23 cellular contexts compared by ENCODE assay signal in genomic region chr6:157157228-157157627, GRCh38.
A peak's percentile ranks its signal among the peaks of the same experiment; 100 is the strongest.
DNase-seq lines count a peak whose midpoint lies in the region; ATAC-seq, FAIRE-seq and TF ChIP-seq lines count a peak whose summit lies in the region.
"Had no signal": no experiment of that assay in that cellular context is flagged by ENCODE, and none has a peak within 500 bp of the region (broad histone marks: within the 10 kb centered on the region; RNA-seq: fewer than 3 reads in every experiment).

No MANE protein-coding gene starts in this region.

- no peak overlapping the region for H4K91ac ChIP-seq in H1 (replicated peaks; ENCODE audit: insufficient read length, low read length)

- intact Hi-C loops in kidney (cut with DNase I) = no loop called here

- H3K9me3 ChIP-seq in H1 (ENCODE audit: insufficient read depth in 2 of 2, low read depth in 1 of 2, low read length in 1 of 2) = no peaks in the 10 kb centered on the region
- H3K9me3 ChIP-seq in kidney (ENCODE audit: control insufficient read depth in 1 of 2, low read length in 2 of 2) = no peaks in the 10 kb centered on the region

- H3K14ac ChIP-seq in H1 (ENCODE audit: insufficient read length) = no peak overlapping the region

- no peak overlapping the region for H2BK20ac ChIP-seq in H1 (ENCODE audit: low read length)

- no peak overlapping the region for H4K5ac ChIP-seq in H1 (ENCODE audit: insufficient read length, low read depth, low read length)

- TF ChIP-seq POLR2A in H1 (IDR thresholded peaks at IDR 0.05; ENCODE audit: control extremely low read depth in 1 of 2, low read depth in 2 of 2, low read length in 2 of 2) = no peak

- H3K4me1 ChIP-seq in H1 (replicated peaks in 1 of 4; ENCODE audit: control insufficient read depth in 3 of 4, insufficient read depth in 4 of 4, low read length in 3 of 4) (peaks cover 3 to 17% (median 13%) of the 10 kb centered on the region in 4 experiments), kidney (ENCODE audit: control insufficient read depth in 1 of 2, insufficient read depth in 1 of 2, low read depth in 1 of 2, low read length in 2 of 2) (no peaks in the 10 kb centered on the region)

- no peak for ATAC-seq in stimulated activated effector memory CD8-positive, alpha-beta T cell treated with anti-CD3 and anti-CD28 coated beads, Interleukin-12 subunit alpha, Interleukin-12 subunit beta, amount 100 ng/mL, for 72 hours
- ATAC-seq in GM21717 (IDR thresholded peaks at IDR 0.05; ENCODE audit: unreplicated experiment) = no peak

- H3K27me3 ChIP-seq in H1 (replicated peaks in 1 of 4; ENCODE audit: control insufficient read depth in 3 of 4, extremely low read depth in 1 of 4, insufficient read depth in 3 of 4, low read length in 3 of 4) = no peaks in the 10 kb centered on the region

- POLR2A ChIA-PET in H1 (lab: Charles Lee; ENCODE audit: partially characterized antibody) = interaction anchor here (2.5 kb wide), 1 partner anchor 14 kb away, joined by 11 read pairs; no protein-coding TSS in a partner anchor

- H3K4me3 Mint-ChIP-seq in IgD-negative memory B cell (no peak overlapping the region), mesothelial cell of epicardium (no peak overlapping the region)
- H3K4me3 Mint-ChIP-seq in stimulated activated effector memory CD8-positive, alpha-beta T cell treated with anti-CD3 and anti-CD28 coated beads, Interleukin-12 subunit alpha, Interleukin-12 subunit beta, amount 100 ng/mL, for 72 hours = no peak overlapping the region
- H3K4me3 Mint-ChIP-seq: activated CD4-positive, alpha-beta memory T cell treated with anti-CD3 and anti-CD28 coated beads for 36 hours; activated T-cell treated with anti-CD3 and anti-CD28 coated beads, Interleukin-2, amount 50 U/mL, for 24 hours; immature natural killer cell; type B pancreatic cell had no signal

- H3K23me2 ChIP-seq in H1 (ENCODE audit: low read depth, low read length) = no peaks in the 10 kb centered on the region

- peaks cover 0 to 2% of the 10 kb centered on the region in 2 experiments for H4K20me1 ChIP-seq in H1 (replicated peaks in 1 of 2; ENCODE audit: control insufficient read depth in 1 of 2, insufficient read depth in 2 of 2, low read length in 2 of 2)

- peaks cover 1 to 5% (median 4%) of the 10 kb centered on the region in 3 donors for H3K4me1 Mint-ChIP-seq in IgD-negative memory B cell
- no peaks in the 10 kb centered on the region for H3K4me1 Mint-ChIP-seq in stimulated activated effector memory CD8-positive, alpha-beta T cell treated with anti-CD3 and anti-CD28 coated beads, Interleukin-12 subunit alpha, Interleukin-12 subunit beta, amount 100 ng/mL, for 72 hours
- H3K4me1 Mint-ChIP-seq in mesothelial cell of epicardium = peaks cover 10% of the 10 kb centered on the region

- no peak overlapping the region for H3K4me3 ChIP-seq in H1 (ENCODE audit: extremely low read depth in 1 of 4, insufficient read depth in 2 of 4, low read depth in 3 of 4, low read length in 4 of 4)
- H3K4me3 ChIP-seq in kidney (ENCODE audit: low read length in 2 of 2) = no peak overlapping the region

- H3K4ac ChIP-seq in H1 (replicated peaks; ENCODE audit: insufficient read length, low read depth, low read length) = no peak overlapping the region

- DNase-seq in COR-L47 (lab: John Stamatoyannopoulos, UW) (peak; percentile 13), NCI-H2196 (lab: John Stamatoyannopoulos, UW; ENCODE audit: unreplicated experiment) (peak; percentile 58), H1 (ENCODE audit: low read depth in 1 of 2, low spot score in 2 of 2) (no peak), mesothelial cell of epicardium (ENCODE audit: low spot score in 2 of 2, unreplicated experiment in 2 of 2) (no peak), kidney (no peak)
- no peak for DNase-seq in stimulated activated effector memory CD8-positive, alpha-beta T cell treated with anti-CD3 and anti-CD28 coated beads, Interleukin-12 subunit alpha, Interleukin-12 subunit beta, amount 100 ng/mL, for 72 hours (ENCODE audit: low spot score in 2 of 2)
- DNase-seq: activated CD4-positive, alpha-beta memory T cell treated with anti-CD3 and anti-CD28 coated beads for 36 hours; activated naive CD4-positive, alpha-beta T cell treated with Interleukin-2 at 50 U/mL for 16 hours; activated T-cell treated with anti-CD3 and anti-CD28 coated beads, Interleukin-2, amount 50 U/mL, for 24 hours; amniotic stem cell; cortex of kidney; head of caudate nucleus; immature natural killer cell; NCI-H1436; NCI-H526 treated with DMSO at 0.1 percent for 48 hours; occipital lobe; retina; Right ventricle myocardium superior; T-helper 2 cell had no signal

- peak overlapping the region; percentile 70 for H2BK12ac ChIP-seq in H1 (ENCODE audit: low read depth, low read length)

- H3K4me2 ChIP-seq in H1 (ENCODE audit: insufficient read depth in 1 of 2, low read depth in 2 of 2, low read length in 2 of 2) = no peak overlapping the region

- H3K27me3 Mint-ChIP-seq in IgD-negative memory B cell (no peaks in the 10 kb centered on the region), mesothelial cell of epicardium (ENCODE audit: low read depth) (no peaks in the 10 kb centered on the region)
- H3K27me3 Mint-ChIP-seq: activated CD4-positive, alpha-beta memory T cell treated with anti-CD3 and anti-CD28 coated beads for 36 hours; activated T-cell treated with anti-CD3 and anti-CD28 coated beads, Interleukin-2, amount 50 U/mL, for 24 hours; type B pancreatic cell had no signal

- H3K23ac ChIP-seq in H1 (ENCODE audit: insufficient read length) = no peak overlapping the region

- FAIRE-seq in H1 (lab: Jason Lieb, UNC) (no peak), kidney (lab: Jason Lieb, UNC) (no peak)

- no peak overlapping the region for H3K18ac ChIP-seq in H1 (ENCODE audit: extremely low read depth, low read length)

- CTCF ChIA-PET in H1 (lab: Charles Lee; ENCODE audit: partially characterized antibody) = interaction anchor here (0.9 to 10.7 kb wide), 6 partner anchors 11 to 78 kb away, joined by 3 to 88 read pairs (median 4); no protein-coding TSS in a partner anchor

- H2BK5ac ChIP-seq in H1 (ENCODE audit: low read depth, low read length) = peak overlapping the region; percentile 21

- TF ChIP-seq EP300 in H1 (IDR thresholded peaks at IDR 0.05; ENCODE audit: borderline replicate concordance in 1 of 2, low read depth in 2 of 2, low read length in 2 of 2) = no peak

- H3K9me3 Mint-ChIP-seq in IgD-negative memory B cell = no peaks in the 10 kb centered on the region
- H3K9me3 Mint-ChIP-seq in stimulated activated effector memory CD8-positive, alpha-beta T cell treated with anti-CD3 and anti-CD28 coated beads, Interleukin-12 subunit alpha, Interleukin-12 subunit beta, amount 100 ng/mL, for 72 hours = no peaks in the 10 kb centered on the region
- H3K9me3 Mint-ChIP-seq in mesothelial cell of epicardium = no peaks in the 10 kb centered on the region
- H3K9me3 Mint-ChIP-seq: activated CD4-positive, alpha-beta memory T cell treated with anti-CD3 and anti-CD28 coated beads for 36 hours; activated T-cell treated with anti-CD3 and anti-CD28 coated beads, Interleukin-2, amount 50 U/mL, for 24 hours; immature natural killer cell; type B pancreatic cell had no signal

- no peak overlapping the region for H2AFZ ChIP-seq in H1 (ENCODE audit: low read length)

- H4K8ac ChIP-seq in H1 (ENCODE audit: extremely low read depth, insufficient read depth, low read length) = no peak overlapping the region

- no peaks in the 10 kb centered on the region for H3K79me2 ChIP-seq in H1 (ENCODE audit: control insufficient read depth in 1 of 2, insufficient read depth in 2 of 2, low read length in 2 of 2)

- no peak overlapping the region for H3K27ac ChIP-seq in H1 (ENCODE audit: low read depth, low read length)
- no peak overlapping the region for H3K27ac ChIP-seq in kidney (ENCODE audit: low read depth in 2 of 2, low read length in 2 of 2)
- H3K27ac ChIP-seq: VCaP had no signal

- WGBS in H1 (ENCODE audit: extremely low coverage in 1 of 2, insufficient coverage in 1 of 2, insufficient read length in 1 of 2, insufficient replicate concordance in 2 of 2, low coverage in 1 of 2, low lambda C conversion rate in 2 of 2, missing lambda C conversion rate in 1 of 2), 2 experiments = 86% methylated on average over 10 of the region's 10 CpGs; no CpG with 5 or more reads in 1 of the 2 experiments

- H2BK15ac ChIP-seq in H1 (ENCODE audit: low read length) = peak overlapping the region; percentile 62; the same call in 1 of the 2 replicates

- peak overlapping the region in 2 of 3 donors; percentile 2 to 62 for H3K27ac Mint-ChIP-seq in IgD-negative memory B cell
- H3K27ac Mint-ChIP-seq in stimulated activated effector memory CD8-positive, alpha-beta T cell treated with anti-CD3 and anti-CD28 coated beads, Interleukin-12 subunit alpha, Interleukin-12 subunit beta, amount 100 ng/mL, for 72 hours = no peak overlapping the region
- no peak overlapping the region for H3K27ac Mint-ChIP-seq in mesothelial cell of epicardium
- H3K27ac Mint-ChIP-seq: activated CD4-positive, alpha-beta memory T cell treated with anti-CD3 and anti-CD28 coated beads for 36 hours; activated T-cell treated with anti-CD3 and anti-CD28 coated beads, Interleukin-2, amount 50 U/mL, for 24 hours; type B pancreatic cell had no signal

- peaks cover 0 to 3% (median 0%) of the 10 kb centered on the region in 4 experiments; a peak in 1 of 8 replicates for H3K36me3 ChIP-seq in H1 (ENCODE audit: control insufficient read depth in 2 of 4, insufficient read depth in 4 of 4, low read length in 3 of 4)
- H3K36me3 ChIP-seq in kidney (ENCODE audit: control insufficient read depth in 1 of 2, insufficient read depth in 2 of 2, low read length in 2 of 2) = peaks cover 0 to 9% of the 10 kb centered on the region in 2 donors

- no peak overlapping the region for H3K56ac ChIP-seq in H1 (replicated peaks; ENCODE audit: insufficient read length, low read depth, low read length)

- 0 out of 2 replicates have a peak overlapping the region, but pooled peaks have one; percentile 67 for H2AK5ac ChIP-seq in H1 (ENCODE audit: low read depth, low read length)

- H3K9ac ChIP-seq in H1 (replicated peaks in 1 of 4; ENCODE audit: extremely low read depth in 1 of 4, low read depth in 3 of 4, low read length in 3 of 4) (no peak overlapping the region), kidney (ENCODE audit: low read length in 2 of 2) (no peak overlapping the region)

- H2BK120ac ChIP-seq in H1 (replicated peaks; ENCODE audit: low read depth, low read length) = no peak overlapping the region

- H3K36me3 Mint-ChIP-seq in IgD-negative memory B cell (peaks cover 5% of the 10 kb centered on the region), mesothelial cell of epicardium (peaks cover 22% of the 10 kb centered on the region)
- peaks cover 33% of the 10 kb centered on the region for H3K36me3 Mint-ChIP-seq in stimulated activated effector memory CD8-positive, alpha-beta T cell treated with anti-CD3 and anti-CD28 coated beads, Interleukin-12 subunit alpha, Interleukin-12 subunit beta, amount 100 ng/mL, for 72 hours

- TF ChIP-seq CTCF in H1 (IDR thresholded peaks at IDR 0.05; ENCODE audit: control extremely low read depth in 1 of 3, insufficient read depth in 1 of 3, low read depth in 1 of 3, low read length in 3 of 3) (no peak), mesothelial cell of epicardium (IDR thresholded peaks at IDR 0.05; ENCODE audit: unreplicated experiment) (no peak), kidney (IDR thresholded peaks at IDR 0.05; ENCODE audit: borderline replicate concordance, extremely low read depth, insufficient read depth) (no peak)

- H3K79me1 ChIP-seq in H1 (ENCODE audit: low read depth, low read length) = no peaks in the 10 kb centered on the region

- no peak for TF ChIP-seq RAD21 in H1 (IDR thresholded peaks at IDR 0.05 in 1 of 2, conservative IDR thresholded peaks at IDR 0.05 in 1 of 2; ENCODE audit: low read depth in 2 of 2, low read length in 2 of 2)

Comparison
In these comparisons a context has a peak if more than half of its experiments do, and no peak if none do; other contexts are left out.
1. DNase-seq: peak in COR-L47 (single experiment) and NCI-H2196 (single experiment); none in H1 (0 of 2), stimulated activated effector memory CD8-positive, alpha-beta T cell treated with anti-CD3 and anti-CD28 coated beads, Interleukin-12 subunit alpha, Interleukin-12 subunit beta, amount 100 ng/mL, for 72 hours (0 of 2), mesothelial cell of epicardium (0 of 2) and kidney (single experiment).
2. H3K27ac Mint-ChIP-seq: peak in IgD-negative memory B cell (2 of 3); none in stimulated activated effector memory CD8-positive, alpha-beta T cell treated with anti-CD3 and anti-CD28 coated beads, Interleukin-12 subunit alpha, Interleukin-12 subunit beta, amount 100 ng/mL, for 72 hours (single experiment) and mesothelial cell of epicardium (single experiment).